ENCODE assay signal across 1 cellular context in genomic region chr5:10303699-10304170, GRCh38.
TF ChIP-seq lines count a peak whose summit lies in the region.

No MANE protein-coding gene starts in this region.

TF ChIP-seq in K562, 482 proteins besides CTCF, POLR2A, EP300 and RAD21 (continued from another document):
- TF ChIP-seq MTF1 (CRISPR knock-in tag; IDR thresholded peaks at IDR 0.05; ENCODE audit: borderline replicate concordance) (peak; percentile 71; the same call in 1 of the 2 replicates), TRIM28 (IDR thresholded peaks at IDR 0.05) (peak; percentile 79), SETDB1 (IDR thresholded peaks at IDR 0.05; ENCODE audit: low read length) (no peak), POU5F1 (IDR thresholded peaks at IDR 0.05; ENCODE audit: borderline replicate concordance, low read depth, low read length, partially characterized antibody) (no peak), THRB (CRISPR knock-in tag; conservative IDR thresholded peaks at IDR 0.05) (peak; percentile 95), LARP7 (IDR thresholded peaks at IDR 0.05) (no peak), ZNF354B (CRISPR knock-in tag; IDR thresholded peaks at IDR 0.05) (peak; percentile 85), ZNF316 (IDR thresholded peaks at IDR 0.05) (peak; percentile 89), NCOA1 (IDR thresholded peaks at IDR 0.05; ENCODE audit: low read depth) (no peak), ZNF655 (CRISPR knock-in tag; IDR thresholded peaks at IDR 0.05) (no peak), ZC3H8 (IDR thresholded peaks at IDR 0.05) (0 out of 2 replicates have a peak, but pooled peaks have one; percentile 55), THRAP3 (IDR thresholded peaks at IDR 0.05; ENCODE audit: borderline replicate concordance) (no peak), SAFB (IDR thresholded peaks at IDR 0.05; ENCODE audit: borderline replicate concordance, low read depth, low read length) (no peak), PCBP1 (IDR thresholded peaks at IDR 0.05; ENCODE audit: low read depth, low read length, poor library complexity, severe bottlenecking) (no peak), ZNF592 (IDR thresholded peaks at IDR 0.05) (peak; percentile 99), CXXC5 (CRISPR knock-in tag; IDR thresholded peaks at IDR 0.05) (peak; percentile 91), GATA2 (CRISPR knock-in tag; IDR thresholded peaks at IDR 0.05) (peak; percentile 78), EWSR1 (IDR thresholded peaks at IDR 0.05; ENCODE audit: borderline replicate concordance, low read depth, partially characterized antibody) (no peak), BACH1 (tag; IDR thresholded peaks at IDR 0.05) (peak; percentile 69; the same call in 1 of the 2 replicates)
- TF ChIP-seq, protein P1, sequence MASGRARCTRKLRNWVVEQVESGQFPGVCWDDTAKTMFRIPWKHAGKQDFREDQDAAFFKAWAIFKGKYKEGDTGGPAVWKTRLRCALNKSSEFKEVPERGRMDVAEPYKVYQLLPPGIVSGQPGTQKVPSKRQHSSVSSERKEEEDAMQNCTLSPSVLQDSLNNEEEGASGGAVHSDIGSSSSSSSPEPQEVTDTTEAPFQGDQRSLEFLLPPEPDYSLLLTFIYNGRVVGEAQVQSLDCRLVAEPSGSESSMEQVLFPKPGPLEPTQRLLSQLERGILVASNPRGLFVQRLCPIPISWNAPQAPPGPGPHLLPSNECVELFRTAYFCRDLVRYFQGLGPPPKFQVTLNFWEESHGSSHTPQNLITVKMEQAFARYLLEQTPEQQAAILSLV (tag; IDR thresholded peaks at IDR 0.05), result peak; percentile 54
